Comparison of ENCODE assay signal across 32 cellular contexts in genomic region chr2:232513389-232513788, GRCh38. TPM values are rescaled to one million over a fixed set of nuclear protein-coding genes. Genes with fewer than 3 reads are reported as not detected.
"Had no signal": no experiment of that assay in that cellular context is flagged by ENCODE, and none has a peak within 500 bp of the region (broad histone marks: within the 10 kb centered on the region; RNA-seq: fewer than 3 reads in every experiment).

No MANE protein-coding gene starts in this region.

- FAIRE-seq: endothelial cell of umbilical vein, kidney had no signal

- H3K4me3 ChIP-seq: coronary artery, esophagus muscularis mucosa, gastroesophageal sphincter, heart left ventricle, hepatocyte, lung, stomach, thyroid gland had no signal

- H3K79me2 ChIP-seq: hepatocyte, parathyroid adenoma had no signal

- H3K4me2 ChIP-seq: hepatocyte had no signal

- H3K27me3 ChIP-seq: hepatocyte, thyroid gland had no signal

- DNase-seq: dermis blood vessel endothelial cell; effector memory CD4-positive, alpha-beta T cell; foreskin keratinocyte; heart left ventricle; kidney; natural killer cell; stimulated activated CD4-positive, alpha-beta T cell treated with anti-CD3 and anti-CD28 coated beads, Interleukin-2, amount 100 ng/mL, for 24 hours; stimulated activated CD4-positive, alpha-beta T cell treated with anti-CD3 and anti-CD28 coated beads, Interleukin-4, amount 100 ng/mL, for 24 hours; stimulated activated naive CD4-positive, alpha-beta T cell treated with Interleukin-2 at 50 U/mL for 16 hours; stomach; thyroid gland; trophoblast cell had no signal

- H3K4me1 ChIP-seq: esophagus muscularis mucosa, foreskin keratinocyte, gastroesophageal sphincter, parathyroid adenoma, stomach, thyroid gland had no signal

- H3K36me3 ChIP-seq: esophagus muscularis mucosa, gastroesophageal sphincter, heart left ventricle, stomach, thyroid gland had no signal

- ATAC-seq: foreskin keratinocyte; gastroesophageal sphincter; heart left ventricle; left lobe of liver; natural killer cell; sciatic nerve; stimulated activated effector memory CD8-positive, alpha-beta T cell treated with anti-CD3 and anti-CD28 coated beads, Interleukin-12 subunit alpha, Interleukin-12 subunit beta, amount 100 ng/mL, for 72 hours had no signal

- H3K9ac ChIP-seq: parathyroid adenoma had no signal

- H3K9me3 ChIP-seq: esophagus muscularis mucosa, gastroesophageal sphincter, heart left ventricle, stomach, thyroid gland had no signal

- H3K27ac ChIP-seq: coronary artery, esophagus muscularis mucosa, foreskin keratinocyte, gastroesophageal sphincter, heart left ventricle, hepatocyte, parathyroid adenoma, stomach, thyroid gland had no signal

- H2AFZ ChIP-seq: hepatocyte, parathyroid adenoma had no signal

RNA-seq across cellular contexts. Expression of gene PRSS56, which starts 6.8 kb away (rescaled TPM):
- total RNA-seq: dermis blood vessel endothelial cell, endothelial cell of umbilical vein, epithelial cell of proximal tubule, esophagus muscularis mucosa, fibroblast of lung, foreskin keratinocyte, gastroesophageal sphincter, hepatocyte, kidney, left lobe of liver, liver, lung, mononuclear cell, natural killer cell, osteoblast, progenitor cell of endocrine pancreas, sciatic nerve, stomach, subcutaneous adipose tissue, thyroid gland, urinary bladder had no signal
- polyA plus RNA-seq: endothelial cell of umbilical vein, fibroblast of lung, foreskin keratinocyte, hepatocyte, lung, stomach, urinary bladder had no signal

RNA-seq across cellular contexts. Expression of gene CHRND, which starts 12.6 kb away (rescaled TPM):
- total RNA-seq: dermis blood vessel endothelial cell, endothelial cell of umbilical vein, epithelial cell of proximal tubule, esophagus muscularis mucosa, fibroblast of lung, foreskin keratinocyte, gastroesophageal sphincter, heart left ventricle, hepatocyte, kidney, left lobe of liver, liver, lung, mononuclear cell, natural killer cell, osteoblast, sciatic nerve, stomach, subcutaneous adipose tissue, temporal lobe, thyroid gland had no signal
- polyA plus RNA-seq: endothelial cell of umbilical vein, fibroblast of lung, foreskin keratinocyte, heart left ventricle, hepatocyte, liver, lung, stomach, urinary bladder had no signal

RNA-seq across cellular contexts. Expression of gene ECEL1, which starts 25.8 kb away (rescaled TPM):
- total RNA-seq: dermis blood vessel endothelial cell, endothelial cell of umbilical vein, epithelial cell of proximal tubule, fibroblast of lung, foreskin keratinocyte, mononuclear cell, natural killer cell, osteoblast, subcutaneous adipose tissue had no signal
- polyA plus RNA-seq: endothelial cell of umbilical vein, fibroblast of lung, foreskin keratinocyte had no signal

RNA-seq across cellular contexts. Expression of gene CHRNG, which starts 26.1 kb away (rescaled TPM):
- total RNA-seq: dermis blood vessel endothelial cell, endothelial cell of umbilical vein, epithelial cell of proximal tubule, esophagus muscularis mucosa, fibroblast of lung, foreskin keratinocyte, gastroesophageal sphincter, heart left ventricle, hepatocyte, kidney, left lobe of liver, liver, lung, mononuclear cell, natural killer cell, neural crest cell, osteoblast, progenitor cell of endocrine pancreas, sciatic nerve, stomach, subcutaneous adipose tissue, temporal lobe, thyroid gland had no signal
- polyA plus RNA-seq: endothelial cell of umbilical vein, fibroblast of lung, foreskin keratinocyte, heart left ventricle, hepatocyte, liver, lung, stomach, urinary bladder had no signal
